Comparison of ENCODE assay signal across 1 cellular context in the genomic region with DNA sequence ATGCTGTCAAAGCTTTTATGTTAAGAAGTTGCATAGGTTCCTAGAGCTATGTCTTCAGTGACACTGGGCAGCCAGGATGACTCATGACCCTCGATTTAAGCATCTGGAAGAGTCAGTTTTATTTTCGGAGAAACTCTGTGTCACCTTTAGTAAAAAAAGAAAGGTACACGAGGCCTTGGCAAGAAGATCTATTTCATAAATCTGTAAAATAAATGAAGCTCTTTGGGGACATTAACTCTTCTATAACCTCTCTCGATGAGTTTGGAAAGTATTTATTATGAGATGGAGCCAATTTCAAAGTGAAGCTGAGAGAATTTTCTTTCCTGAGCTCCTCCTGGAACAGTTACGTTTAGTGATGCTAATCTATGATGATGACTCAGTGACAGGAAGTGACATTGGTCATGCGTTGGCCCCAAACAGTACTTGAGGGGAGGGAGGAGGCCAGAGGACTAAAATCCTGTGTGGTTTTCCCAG.
A peak's percentile ranks its signal among the peaks of the same experiment; 100 is the strongest.
TF ChIP-seq lines count a peak whose summit lies in the region.

No MANE protein-coding gene starts in this region.

TF ChIP-seq in K562, 482 proteins besides CTCF, POLR2A, EP300 and RAD21 (continued from another document and continues in another):
- TF ChIP-seq ZNF318 (IDR thresholded peaks at IDR 0.05; ENCODE audit: borderline replicate concordance in 1 of 2, low read depth in 1 of 2) (peak in 1 of 2 experiments; percentile 57; a peak in 1 of 4 replicates), CREM (IDR thresholded peaks at IDR 0.05; ENCODE audit: low read depth) (peak; percentile 89), MAZ (CRISPR knock-in tag; conservative IDR thresholded peaks at IDR 0.05 in 1 of 2, IDR thresholded peaks at IDR 0.05 in 1 of 2) (peak; percentile 17 to 58; a peak in 1 of 4 replicates), CREB1 (IDR thresholded peaks at IDR 0.05) (peak; percentile 72), CREB1 (CRISPR knock-in tag; IDR thresholded peaks at IDR 0.05) (no peak), ZBTB17 (CRISPR knock-in tag; IDR thresholded peaks at IDR 0.05) (no peak), MEIS2 (IDR thresholded peaks at IDR 0.05; ENCODE audit: partially characterized antibody) (peak; percentile 45), JUNB (CRISPR knock-in tag; conservative IDR thresholded peaks at IDR 0.05) (peak; percentile 36; the same call in 1 of the 2 replicates), TSHZ1 (CRISPR knock-in tag; IDR thresholded peaks at IDR 0.05) (no peak), DPF2 (IDR thresholded peaks at IDR 0.05) (peak; percentile 79), ATF7 (IDR thresholded peaks at IDR 0.05) (peak; percentile 63), NCOA2 (IDR thresholded peaks at IDR 0.05; ENCODE audit: partially characterized antibody in 2 of 2) (no peak), JUN (IDR thresholded peaks at IDR 0.05; ENCODE audit: borderline replicate concordance, low read depth, low read length) (peak; percentile 84), JUN (CRISPR knock-in tag; IDR thresholded peaks at IDR 0.05; ENCODE audit: borderline replicate concordance) (no peak), FOS (IDR thresholded peaks at IDR 0.05; ENCODE audit: extremely low read depth, insufficient read length) (peak; percentile 31), BDP1 (IDR thresholded peaks at IDR 0.05; ENCODE audit: insufficient read depth, insufficient read length) (no peak), CTBP1 (IDR thresholded peaks at IDR 0.05; ENCODE audit: borderline replicate concordance) (peak; percentile 37; the same call in 1 of the 2 replicates), NFE2 (IDR thresholded peaks at IDR 0.05; ENCODE audit: low read depth) (peak; percentile 46; the same call in 1 of the 2 replicates), ZFX (CRISPR knock-in tag; IDR thresholded peaks at IDR 0.05) (no peak), TEAD4 (IDR thresholded peaks at IDR 0.05; ENCODE audit: low read length) (0 out of 2 replicates have a peak, but pooled peaks have one; percentile 9), TEAD4 (CRISPR knock-in tag; IDR thresholded peaks at IDR 0.05; ENCODE audit: borderline replicate concordance) (no peak), JUND (IDR thresholded peaks at IDR 0.05; ENCODE audit: borderline replicate concordance, low read depth, low read length) (peak; percentile 95), JUND (tag; IDR thresholded peaks at IDR 0.05; ENCODE audit: borderline replicate concordance, low read depth, low read length) (peak; percentile 96; the same call in 2 of the 3 replicates), CXXC5 (CRISPR knock-in tag; IDR thresholded peaks at IDR 0.05) (peak; percentile 66), TRIM24 (IDR thresholded peaks at IDR 0.05) (0 out of 4 replicates have a peak, but pooled peaks have one; percentile 9 to 21), SMAD3 (CRISPR knock-in tag; conservative IDR thresholded peaks at IDR 0.05) (0 out of 2 replicates have a peak, but pooled peaks have one; percentile 11), ZNF239 (CRISPR knock-in tag; IDR thresholded peaks at IDR 0.05) (no peak), EP400 (IDR thresholded peaks at IDR 0.05) (peak; percentile 39; the same call in 1 of the 2 replicates), POLR2H (tag; IDR thresholded peaks at IDR 0.05; ENCODE audit: low read depth) (peak; percentile 82), ARID1B (IDR thresholded peaks at IDR 0.05) (peak; percentile 76), ZNF695 (CRISPR knock-in tag; IDR thresholded peaks at IDR 0.05) (no peak), MEF2A (IDR thresholded peaks at IDR 0.05; ENCODE audit: control insufficient read depth, low read depth, low read length) (0 out of 2 replicates have a peak, but pooled peaks have one; percentile 18), CGGBP1 (CRISPR knock-in tag; IDR thresholded peaks at IDR 0.05) (no peak), NR2C2 (CRISPR knock-in tag; IDR thresholded peaks at IDR 0.05) (no peak), NR2C2 (tag; IDR thresholded peaks at IDR 0.05) (peak; percentile 50; the same call in 1 of the 2 replicates), PCBP2 (IDR thresholded peaks at IDR 0.05; ENCODE audit: low read depth, low read length, poor library complexity, severe bottlenecking) (no peak), ZNF384 (IDR thresholded peaks at IDR 0.05; ENCODE audit: low read depth, low read length) (no peak), CBX3 (IDR thresholded peaks at IDR 0.05; ENCODE audit: borderline replicate concordance in 1 of 2, low read length in 2 of 2) (peak in 1 of 2 experiments; percentile 65; a peak in 2 of 3 replicates), NEUROD1 (IDR thresholded peaks at IDR 0.05; ENCODE audit: borderline replicate concordance, low read depth, low read length, partially characterized antibody) (peak; percentile 16), HSF4 (CRISPR knock-in tag; IDR thresholded peaks at IDR 0.05; ENCODE audit: borderline replicate concordance) (no peak), XRCC5 (IDR thresholded peaks at IDR 0.05; ENCODE audit: low read depth, low read length) (0 out of 2 replicates have a peak, but pooled peaks have one; percentile 3)
- TF ChIP-seq, protein P1, sequence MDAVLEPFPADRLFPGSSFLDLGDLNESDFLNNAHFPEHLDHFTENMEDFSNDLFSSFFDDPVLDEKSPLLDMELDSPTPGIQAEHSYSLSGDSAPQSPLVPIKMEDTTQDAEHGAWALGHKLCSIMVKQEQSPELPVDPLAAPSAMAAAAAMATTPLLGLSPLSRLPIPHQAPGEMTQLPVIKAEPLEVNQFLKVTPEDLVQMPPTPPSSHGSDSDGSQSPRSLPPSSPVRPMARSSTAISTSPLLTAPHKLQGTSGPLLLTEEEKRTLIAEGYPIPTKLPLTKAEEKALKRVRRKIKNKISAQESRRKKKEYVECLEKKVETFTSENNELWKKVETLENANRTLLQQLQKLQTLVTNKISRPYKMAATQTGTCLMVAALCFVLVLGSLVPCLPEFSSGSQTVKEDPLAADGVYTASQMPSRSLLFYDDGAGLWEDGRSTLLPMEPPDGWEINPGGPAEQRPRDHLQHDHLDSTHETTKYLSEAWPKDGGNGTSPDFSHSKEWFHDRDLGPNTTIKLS (IDR thresholded peaks at IDR 0.05; ENCODE audit: borderline replicate concordance, low read depth), result no peak
- TF ChIP-seq, protein P2, sequence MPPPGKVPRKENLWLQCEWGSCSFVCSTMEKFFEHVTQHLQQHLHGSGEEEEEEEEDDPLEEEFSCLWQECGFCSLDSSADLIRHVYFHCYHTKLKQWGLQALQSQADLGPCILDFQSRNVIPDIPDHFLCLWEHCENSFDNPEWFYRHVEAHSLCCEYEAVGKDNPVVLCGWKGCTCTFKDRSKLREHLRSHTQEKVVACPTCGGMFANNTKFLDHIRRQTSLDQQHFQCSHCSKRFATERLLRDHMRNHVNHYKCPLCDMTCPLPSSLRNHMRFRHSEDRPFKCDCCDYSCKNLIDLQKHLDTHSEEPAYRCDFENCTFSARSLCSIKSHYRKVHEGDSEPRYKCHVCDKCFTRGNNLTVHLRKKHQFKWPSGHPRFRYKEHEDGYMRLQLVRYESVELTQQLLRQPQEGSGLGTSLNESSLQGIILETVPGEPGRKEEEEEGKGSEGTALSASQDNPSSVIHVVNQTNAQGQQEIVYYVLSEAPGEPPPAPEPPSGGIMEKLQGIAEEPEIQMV (tag; conservative IDR thresholded peaks at IDR 0.05; ENCODE audit: low read depth), result no peak
- TF ChIP-seq, protein P3, sequence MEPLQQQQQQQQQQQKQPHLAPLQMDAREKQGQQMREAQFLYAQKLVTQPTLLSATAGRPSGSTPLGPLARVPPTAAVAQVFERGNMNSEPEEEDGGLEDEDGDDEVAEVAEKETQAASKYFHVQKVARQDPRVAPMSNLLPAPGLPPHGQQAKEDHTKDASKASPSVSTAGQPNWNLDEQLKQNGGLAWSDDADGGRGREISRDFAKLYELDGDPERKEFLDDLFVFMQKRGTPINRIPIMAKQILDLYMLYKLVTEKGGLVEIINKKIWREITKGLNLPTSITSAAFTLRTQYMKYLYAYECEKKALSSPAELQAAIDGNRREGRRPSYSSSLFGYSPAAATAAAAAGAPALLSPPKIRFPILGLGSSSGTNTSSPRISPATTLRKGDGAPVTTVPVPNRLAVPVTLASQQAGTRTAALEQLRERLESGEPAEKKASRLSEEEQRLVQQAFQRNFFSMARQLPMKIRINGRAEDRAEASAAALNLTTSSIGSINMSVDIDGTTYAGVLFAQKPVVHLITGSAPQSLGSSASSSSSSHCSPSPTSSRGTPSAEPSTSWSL (CRISPR knock-in tag; IDR thresholded peaks at IDR 0.05; ENCODE audit: borderline replicate concordance), result no peak
- TF ChIP-seq, protein P4, sequence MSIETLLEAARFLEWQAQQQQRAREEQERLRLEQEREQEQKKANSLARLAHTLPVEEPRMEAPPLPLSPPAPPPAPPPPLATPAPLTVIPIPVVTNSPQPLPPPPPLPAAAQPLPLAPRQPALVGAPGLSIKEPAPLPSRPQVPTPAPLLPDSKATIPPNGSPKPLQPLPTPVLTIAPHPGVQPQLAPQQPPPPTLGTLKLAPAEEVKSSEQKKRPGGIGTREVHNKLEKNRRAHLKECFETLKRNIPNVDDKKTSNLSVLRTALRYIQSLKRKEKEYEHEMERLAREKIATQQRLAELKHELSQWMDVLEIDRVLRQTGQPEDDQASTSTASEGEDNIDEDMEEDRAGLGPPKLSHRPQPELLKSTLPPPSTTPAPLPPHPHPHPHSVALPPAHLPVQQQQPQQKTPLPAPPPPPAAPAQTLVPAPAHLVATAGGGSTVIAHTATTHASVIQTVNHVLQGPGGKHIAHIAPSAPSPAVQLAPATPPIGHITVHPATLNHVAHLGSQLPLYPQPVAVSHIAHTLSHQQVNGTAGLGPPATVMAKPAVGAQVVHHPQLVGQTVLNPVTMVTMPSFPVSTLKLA (conservative IDR thresholded peaks at IDR 0.05), result 0 out of 4 replicates have a peak, but pooled peaks of 1 of the 2 experiments have one; percentile 15
